27 cellular contexts compared by ENCODE assay signal in the genomic region with DNA sequence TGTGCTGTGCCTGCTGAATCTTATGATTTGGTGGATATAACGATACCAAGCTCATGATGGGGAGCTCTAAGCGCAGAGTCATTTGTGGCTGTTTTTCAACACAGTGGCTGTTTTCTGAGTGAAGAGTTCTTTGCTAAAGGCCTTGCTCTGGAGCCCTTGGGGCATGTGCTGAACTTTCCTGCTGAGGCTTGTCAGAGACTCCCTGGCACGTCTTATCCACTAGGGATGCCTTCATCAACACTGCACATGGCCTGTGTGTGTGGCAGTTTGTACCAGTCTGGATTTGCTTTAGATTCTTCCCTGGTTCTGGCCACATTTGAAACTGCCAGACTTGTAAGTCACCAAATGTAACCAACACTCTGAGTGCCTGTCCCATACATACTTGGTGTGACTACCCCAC.
"Had no signal": no experiment of that assay in that cellular context is flagged by ENCODE, and none has a peak within 500 bp of the region (broad histone marks: within the 10 kb centered on the region; RNA-seq: fewer than 3 reads in every experiment).

No MANE protein-coding gene starts in this region.

- H3K27me3 Mint-ChIP-seq: activated B cell treated with CpG ODN at 0.5 μM for 24 hours; activated CD4-positive, alpha-beta T cell treated with anti-CD3 and anti-CD28 coated beads, Interleukin-2, amount 10 ng/mL, durations not matched to agents 7 days and 5 days; activated naive CD4-positive, alpha-beta T cell treated with anti-CD3 and anti-CD28 coated beads, Interleukin-2, amount 10 ng/mL, durations not matched to agents 7 days and 5 days had no signal

- H3K4me1 Mint-ChIP-seq: activated B cell treated with CpG ODN at 0.5 μM for 24 hours; activated CD4-positive, alpha-beta T cell treated with anti-CD3 and anti-CD28 coated beads, Interleukin-2, amount 10 ng/mL, durations not matched to agents 7 days and 5 days; activated naive CD4-positive, alpha-beta T cell treated with anti-CD3 and anti-CD28 coated beads, Interleukin-2, amount 10 ng/mL, durations not matched to agents 7 days and 5 days; activated naive CD8-positive, alpha-beta T cell treated with anti-CD3 and anti-CD28 coated beads for 36 hours; T-helper 17 cell had no signal

- H3K9ac ChIP-seq: KMS-11 had no signal

- H3K9me3 ChIP-seq: MG63 had no signal

- H3K27ac Mint-ChIP-seq: activated B cell treated with CpG ODN at 0.5 μM for 24 hours; activated CD4-positive, alpha-beta memory T cell treated with anti-CD3 and anti-CD28 coated beads for 36 hours; activated CD4-positive, alpha-beta T cell treated with anti-CD3 and anti-CD28 coated beads, Interleukin-2, amount 10 ng/mL, durations not matched to agents 7 days and 5 days; activated naive CD4-positive, alpha-beta T cell treated with anti-CD3 and anti-CD28 coated beads, Interleukin-2, amount 10 ng/mL, durations not matched to agents 7 days and 5 days; activated naive CD8-positive, alpha-beta T cell treated with anti-CD3 and anti-CD28 coated beads for 36 hours; activated T-cell treated with anti-CD3 and anti-CD28 coated beads, Interleukin-2, amount 50 U/mL, for 72 hours; activated T-helper 2 cell treated with anti-CD3 and anti-CD28 coated beads, Interferon-gamma antibody, Interleukin-2, Interleukin-4, amounts not matched to agents 10 μg/mL and 5 μg/mL and 100 μg/mL, durations not matched to agents 14 hours and 24 hours and 36 hours; T-helper 17 cell had no signal

- H3K36me3 Mint-ChIP-seq: activated CD4-positive, alpha-beta memory T cell treated with anti-CD3 and anti-CD28 coated beads for 36 hours; activated naive CD4-positive, alpha-beta T cell treated with anti-CD3 and anti-CD28 coated beads, Interleukin-2, amount 10 ng/mL, durations not matched to agents 7 days and 5 days; activated naive CD8-positive, alpha-beta T cell treated with anti-CD3 and anti-CD28 coated beads for 36 hours had no signal

- H3K4me3 ChIP-seq: MG63 had no signal

- DNase-seq: activated B cell treated with CpG ODN at 0.5 μM for 24 hours; activated CD4-positive, alpha-beta memory T cell treated with anti-CD3 and anti-CD28 coated beads for 36 hours; activated CD4-positive, alpha-beta T cell treated with anti-CD3 and anti-CD28 coated beads, Interleukin-2, amount 10 ng/mL, durations not matched to agents 7 days and 5 days; activated CD8-positive, alpha-beta memory T cell treated with anti-CD3 and anti-CD28 coated beads for 24 hours; activated gamma-delta T cell treated with Interleukin-2 at 50 U/mL for 16 hours; activated naive CD4-positive, alpha-beta T cell treated with anti-CD3 and anti-CD28 coated beads, Interleukin-2, amount 10 ng/mL, durations not matched to agents 7 days and 5 days; activated naive CD8-positive, alpha-beta T cell treated with anti-CD3 and anti-CD28 coated beads for 36 hours; activated T-cell treated with anti-CD3 and anti-CD28 coated beads, Interleukin-2, amount 50 U/mL, for 72 hours; brain microvascular endothelial cell; central memory CD4-positive, alpha-beta T cell; MG63; MV-4-11; NCI-H1092 treated with DMSO at 0.1 percent for 48 hours; NCI-H1436; NCI-H1694 treated with DMSO at 0.1 percent for 48 hours; NCI-H2029 treated with DMSO at 0.1 percent for 48 hours; NCI-H345; NCI-H510A; NCI-H526 treated with DMSO at 0.1 percent for 48 hours; NK-92 treated with Interleukin-12 subunit alpha and Interleukin-12 subunit beta, amount 100 ng/mL, for 24 hours; OCI-M1; SHP77 treated with DMSO at 0.1 percent for 48 hours; T-helper 17 cell; T-helper 9 cell had no signal

- H3K9me3 Mint-ChIP-seq: activated B cell treated with CpG ODN at 0.5 μM for 24 hours; activated CD4-positive, alpha-beta memory T cell treated with anti-CD3 and anti-CD28 coated beads for 36 hours; activated CD4-positive, alpha-beta T cell treated with anti-CD3 and anti-CD28 coated beads, Interleukin-2, amount 10 ng/mL, durations not matched to agents 7 days and 5 days; activated naive CD8-positive, alpha-beta T cell treated with anti-CD3 and anti-CD28 coated beads for 36 hours; activated T-helper 2 cell treated with anti-CD3 and anti-CD28 coated beads, Interferon-gamma antibody, Interleukin-2, Interleukin-4, amounts not matched to agents 10 μg/mL and 5 μg/mL and 100 μg/mL, durations not matched to agents 14 hours and 24 hours and 36 hours had no signal

- H3K4me3 Mint-ChIP-seq: activated B cell treated with CpG ODN at 0.5 μM for 24 hours; activated CD4-positive, alpha-beta memory T cell treated with anti-CD3 and anti-CD28 coated beads for 36 hours; activated CD4-positive, alpha-beta T cell treated with anti-CD3 and anti-CD28 coated beads, Interleukin-2, amount 10 ng/mL, durations not matched to agents 7 days and 5 days; activated naive CD4-positive, alpha-beta T cell treated with anti-CD3 and anti-CD28 coated beads, Interleukin-2, amount 10 ng/mL, durations not matched to agents 7 days and 5 days; activated naive CD8-positive, alpha-beta T cell treated with anti-CD3 and anti-CD28 coated beads for 36 hours; activated T-cell treated with anti-CD3 and anti-CD28 coated beads, Interleukin-2, amount 50 U/mL, for 72 hours; T-helper 17 cell had no signal

- H3K27me3 ChIP-seq: brain microvascular endothelial cell, MG63 had no signal

- H3K27ac ChIP-seq: brain microvascular endothelial cell, KMS-11 had no signal

- H3K4me2 ChIP-seq: KMS-11 had no signal

- H3K36me3 ChIP-seq: brain microvascular endothelial cell, MG63 had no signal

- ATAC-seq: activated T-cell treated with anti-CD3 and anti-CD28 coated beads, Interleukin-2, amount 50 U/mL, for 72 hours; Panc1; T-helper 17 cell had no signal
